2 cellular contexts compared by ENCODE assay signal in the genomic region with DNA sequence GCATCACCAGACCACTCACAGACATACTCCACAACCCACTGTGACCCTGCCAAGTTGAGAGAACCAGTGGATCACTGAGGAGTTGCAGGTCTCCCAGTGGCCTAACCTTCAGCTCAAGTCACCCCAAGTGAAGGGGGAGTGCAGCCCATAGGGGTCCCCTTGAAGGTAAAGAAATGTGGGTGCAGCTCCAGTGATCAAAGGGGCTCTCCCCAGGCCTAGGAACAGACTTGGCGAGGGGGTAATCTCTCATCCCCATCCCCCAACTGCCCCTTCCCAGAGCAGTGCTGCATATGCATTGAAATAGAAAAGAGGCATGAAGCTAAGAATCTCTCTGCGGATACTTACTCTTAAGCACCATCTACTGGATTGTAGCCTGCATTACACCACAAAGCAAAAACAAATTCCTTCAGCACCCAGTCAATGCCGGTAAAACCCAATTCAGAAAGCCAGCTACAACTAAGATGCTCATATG.
TF ChIP-seq lines count a peak whose summit lies in the region.

No MANE protein-coding gene starts in this region.

TF ChIP-seq in HEK293, 187 proteins besides CTCF, POLR2A, EP300 and RAD21 (continued from another document):
- no peak for TF ChIP-seq ZEB2 (tag by site-specific recombination; IDR thresholded peaks at IDR 0.05)

TF ChIP-seq in endothelial cell of umbilical vein, 7 proteins besides CTCF, POLR2A, EP300 and RAD21 (continued from another document):
- no peak for TF ChIP-seq EZH2 (IDR thresholded peaks at IDR 0.05; ENCODE audit: borderline replicate concordance, low read depth, low read length, severe bottlenecking)
- no peak for TF ChIP-seq FOS (IDR thresholded peaks at IDR 0.05; ENCODE audit: borderline replicate concordance, insufficient read depth, low read length)
- TF ChIP-seq POLR2AphosphoS5 (IDR thresholded peaks at IDR 0.05; ENCODE audit: insufficient read depth, low read depth, low read length) = no peak
- TF ChIP-seq GATA2 (IDR thresholded peaks at IDR 0.05; ENCODE audit: insufficient read depth, insufficient read length, low read depth, low read length) = no peak
- TF ChIP-seq, protein P1, sequence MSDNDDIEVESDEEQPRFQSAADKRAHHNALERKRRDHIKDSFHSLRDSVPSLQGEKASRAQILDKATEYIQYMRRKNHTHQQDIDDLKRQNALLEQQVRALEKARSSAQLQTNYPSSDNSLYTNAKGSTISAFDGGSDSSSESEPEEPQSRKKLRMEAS (IDR thresholded peaks at IDR 0.05; ENCODE audit: insufficient read depth, insufficient read length) = no peak
- no peak for TF ChIP-seq MYC (IDR thresholded peaks at IDR 0.05; ENCODE audit: low read depth, low read length)
TF ChIP-seq in endothelial cell of umbilical vein: peak in this region for 0.
